ENCODE assay signal across 7 cellular contexts in genomic region chr17:2989396-2989795, GRCh38.
DNase-seq lines count a peak whose midpoint lies in the region; ATAC-seq and TF ChIP-seq lines count a peak whose summit lies in the region.
"Not testable (repeated sequence)": the region's sequence is repeated elsewhere in the genome, so short reads cannot be mapped to it uniquely, and the experiment has no call there.

No MANE protein-coding gene starts in this region.

- H3K4me3 ChIP-seq in SU-DHL-6 (ENCODE audit: insufficient read depth, low read length, poor library complexity, severe bottlenecking) = not testable (repeated sequence)

- H3T11ph ChIP-seq in H9 (ENCODE audit: low read length) = not testable (repeated sequence)

- not testable (repeated sequence) for H3K56ac ChIP-seq in H9 (ENCODE audit: insufficient read length, low read depth, low read length)

- H4K5ac ChIP-seq in H9 (ENCODE audit: insufficient read length, low read depth, low read length) = not testable (repeated sequence)

- peak; percentile 8 for DNase-seq in H9
- DNase-seq in chondrocyte (ENCODE audit: low spot score) = peak; percentile 15
- DNase-seq in ecto neural progenitor cell (ENCODE audit: low spot score) = peak; percentile 3
- DNase-seq in left lobe of liver (ENCODE audit: low spot score) = peak; percentile 24
- DNase-seq in osteocyte (ENCODE audit: extremely low spot score, unreplicated experiment) = peak; percentile 44
- peak; percentile 15 for DNase-seq in type B pancreatic cell (ENCODE audit: extremely low spot score, unreplicated experiment)

- H2AFZ ChIP-seq in H9 (ENCODE audit: low read length); SU-DHL-6 (ENCODE audit: low read depth, low read length, severe bottlenecking): not testable (repeated sequence)

- not testable (repeated sequence) for H3K27ac ChIP-seq in H9 (ENCODE audit: insufficient read length, low read depth, low read length)
- H3K27ac ChIP-seq in SU-DHL-6 (ENCODE audit: low read depth, low read length) = peak overlapping the region; percentile 80

- H3K4me3 Mint-ChIP-seq in H9; chondrocyte (ENCODE audit: unreplicated experiment); osteocyte (ENCODE audit: unreplicated experiment); type B pancreatic cell: not testable (repeated sequence)

- H2AK5ac ChIP-seq in H9 (ENCODE audit: insufficient read length, low read length) = not testable (repeated sequence)

- H3K18ac ChIP-seq in H9 (ENCODE audit: insufficient read length, low read depth, low read length) = not testable (repeated sequence)

- not testable (repeated sequence) for H2BK15ac ChIP-seq in H9 (ENCODE audit: low read depth, low read length)

- not testable (repeated sequence) for H3K9me2 ChIP-seq in SU-DHL-6 (replicated peaks; ENCODE audit: insufficient read depth, low read length)

- not testable (repeated sequence) for ATAC-seq in left lobe of liver

- H2BK120ac ChIP-seq in H9 (ENCODE audit: low read depth, low read length, poor library complexity, severe bottlenecking) = not testable (repeated sequence)

- H4K8ac ChIP-seq in H9 (replicated peaks; ENCODE audit: insufficient read length, low read depth, low read length) = not testable (repeated sequence)

- not testable (repeated sequence) for H2BK12ac ChIP-seq in H9 (ENCODE audit: insufficient read length, low read depth, low read length)

- H3K27ac Mint-ChIP-seq in H9; chondrocyte (ENCODE audit: unreplicated experiment); osteocyte (ENCODE audit: unreplicated experiment); type B pancreatic cell: not testable (repeated sequence)

- peaks cover 3 to 56% (median 31%) of the 10 kb centered on the region in 3 experiments; a peak in 5 of 7 replicates for H3K36me3 Mint-ChIP-seq in H9 (ENCODE audit: insufficient read depth in 1 of 3, low read depth in 3 of 3)
- not testable (repeated sequence) for H3K36me3 Mint-ChIP-seq in chondrocyte (ENCODE audit: low read depth); osteocyte (ENCODE audit: unreplicated experiment); type B pancreatic cell

- H3K4me2 ChIP-seq in H9 (ENCODE audit: insufficient read depth, insufficient read length, low read length) = not testable (repeated sequence)
- peak overlapping the region; percentile 40 for H3K4me2 ChIP-seq in SU-DHL-6 (ENCODE audit: low read depth, low read length, poor library complexity, severe bottlenecking)

- no CpG with 5 or more reads among the region's 11 CpGs for WGBS in H9 (ENCODE audit: extremely low coverage, insufficient read length, low lambda C conversion rate)

- TF ChIP-seq CTCF in H9 (conservative IDR thresholded peaks at IDR 0.05); SU-DHL-6 (IDR thresholded peaks at IDR 0.05; ENCODE audit: insufficient read depth, low read length, poor library complexity, severe bottlenecking); chondrocyte (IDR thresholded peaks at IDR 0.05); osteocyte (IDR thresholded peaks at IDR 0.05); type B pancreatic cell (conservative IDR thresholded peaks at IDR 0.05): not testable (repeated sequence)

- not testable (repeated sequence) for H4K20me1 ChIP-seq in H9 (ENCODE audit: control insufficient read depth, insufficient read depth, insufficient read length); SU-DHL-6 (ENCODE audit: low read depth, low read length)

- not testable (repeated sequence) for H3K27me3 ChIP-seq in H9 (ENCODE audit: insufficient read depth, low read length); SU-DHL-6 (ENCODE audit: low read length)

- H3K9ac ChIP-seq in H9 (ENCODE audit: extremely low read depth, insufficient read length, low read length) = not testable (repeated sequence)
- 0 out of 2 replicates have a peak overlapping the region, but pooled peaks have one; percentile 21 for H3K9ac ChIP-seq in SU-DHL-6 (ENCODE audit: low read length)

- not testable (repeated sequence) for H3K9me3 ChIP-seq in H9 (ENCODE audit: control insufficient read depth, low read depth, low read length); SU-DHL-6 (ENCODE audit: insufficient read depth, low read length)

- H3K23me2 ChIP-seq in H9 (ENCODE audit: insufficient read length, low read depth, low read length, poor library complexity, severe bottlenecking) = not testable (repeated sequence)

- H3K4me1 Mint-ChIP-seq in H9; chondrocyte (ENCODE audit: low read depth); osteocyte (ENCODE audit: unreplicated experiment); type B pancreatic cell (ENCODE audit: unreplicated experiment): not testable (repeated sequence)

- H3K23ac ChIP-seq in H9 (ENCODE audit: insufficient read length, low read depth, low read length) = not testable (repeated sequence)

- H3K36me3 ChIP-seq in SU-DHL-6 (ENCODE audit: low read length) = not testable (repeated sequence)

- H3K4ac ChIP-seq in H9 (ENCODE audit: low read depth, low read length) = not testable (repeated sequence)

- peaks cover 13% of the 10 kb centered on the region for H3F3A ChIP-seq in SU-DHL-6 (ENCODE audit: insufficient read depth)

- not testable (repeated sequence) for H2BK5ac ChIP-seq in H9 (ENCODE audit: insufficient read length, low read length)

- not testable (repeated sequence) for H2BK20ac ChIP-seq in H9 (ENCODE audit: low read depth, low read length, poor library complexity, severe bottlenecking)

- H3K79me2 ChIP-seq in H9 (ENCODE audit: insufficient read depth, low read length); SU-DHL-6 (ENCODE audit: insufficient read depth, low read length): not testable (repeated sequence)

- not testable (repeated sequence) for H3K79me1 ChIP-seq in H9 (ENCODE audit: insufficient read depth, low read depth, low read length, poor library complexity, severe bottlenecking)

- not testable (repeated sequence) for H4K91ac ChIP-seq in H9 (ENCODE audit: insufficient read length, low read depth, low read length)

- H3K9me3 Mint-ChIP-seq in H9; chondrocyte (ENCODE audit: low read depth); osteocyte (ENCODE audit: unreplicated experiment); type B pancreatic cell: not testable (repeated sequence)

- not testable (repeated sequence) for H3K4me1 ChIP-seq in H9 (ENCODE audit: insufficient read depth, low read length)

- not testable (repeated sequence) for H3K27me3 Mint-ChIP-seq in H9 (ENCODE audit: low read depth); chondrocyte (ENCODE audit: low read depth); osteocyte (ENCODE audit: unreplicated experiment); type B pancreatic cell

- H3K14ac ChIP-seq in H9 (ENCODE audit: insufficient read depth, low read length) = not testable (repeated sequence)
